Comparison of ENCODE assay signal across 8 cellular contexts in the genomic region with DNA sequence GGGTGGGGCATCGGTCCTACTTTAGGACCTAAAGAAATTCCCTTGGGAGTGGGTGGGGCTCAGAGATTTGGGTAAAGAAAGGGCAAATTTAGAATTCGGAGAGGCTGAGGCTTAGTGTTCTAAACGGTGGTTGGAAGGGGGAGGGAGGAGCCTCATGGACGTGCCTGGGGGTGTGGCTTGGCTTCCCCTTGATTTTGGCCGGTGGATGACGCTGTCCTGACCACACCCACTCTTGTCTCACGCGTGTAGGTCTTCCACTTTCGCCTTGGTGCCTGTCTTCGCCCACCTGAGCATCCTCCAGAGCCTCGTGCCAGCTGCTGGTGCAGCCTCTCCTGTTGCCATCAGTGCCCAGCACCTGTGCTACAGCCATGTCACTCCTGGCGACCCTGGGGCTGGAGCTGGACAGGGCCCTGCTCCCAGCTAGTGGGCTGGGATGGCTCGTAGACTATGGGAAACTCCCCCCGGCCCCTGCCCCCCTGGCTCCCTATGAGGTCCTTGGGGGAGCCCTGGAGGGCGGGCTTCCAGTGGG. TPM values are rescaled to one million over a fixed set of nuclear protein-coding genes. Genes with fewer than 3 reads are reported as not detected.
A peak's percentile ranks its signal among the peaks of the same experiment; 100 is the strongest.
DNase-seq lines count a peak whose midpoint lies in the region; ATAC-seq, FAIRE-seq and TF ChIP-seq lines count a peak whose summit lies in the region.

No MANE protein-coding gene starts in this region.

- intact Hi-C loops in K562 (cut with micrococcal nuclease): no loop called here

- H3K9me3 ChIP-seq in A549: no peaks in the 10 kb centered on the region
- H3K9me3 ChIP-seq in HUES6 (ENCODE audit: control insufficient read depth, insufficient read depth, low read depth, low read length): no peaks in the 10 kb centered on the region
- H3K9me3 ChIP-seq in K562 (replicated peaks; ENCODE audit: control insufficient read depth, insufficient read depth, low read depth, low read length): no peaks in the 10 kb centered on the region

- H3K79me2 ChIP-seq in K562 (ENCODE audit: control insufficient read depth, insufficient read depth, low read length): peaks cover 56% of the 10 kb centered on the region

- ATAC-seq in A549: no peak
- peak; percentile 45 for ATAC-seq in K562
- no peak for ATAC-seq in GM21576 (IDR thresholded peaks at IDR 0.05; ENCODE audit: unreplicated experiment)

- H3K4me1 ChIP-seq in A549 (peaks cover 16% of the 10 kb centered on the region), HUES6 (ENCODE audit: control insufficient read depth, insufficient read depth, low read length) (peaks cover 12% of the 10 kb centered on the region), K562 (replicated peaks in 1 of 2; ENCODE audit: control insufficient read depth in 2 of 2, insufficient read depth in 2 of 2, low read length in 2 of 2) (peaks cover 25 to 51% of the 10 kb centered on the region in 2 experiments)

- no peak for TF ChIP-seq EP300 in A549 (IDR thresholded peaks at IDR 0.05)
- TF ChIP-seq EP300 in K562 (IDR thresholded peaks at IDR 0.05; ENCODE audit: low read length): no peak

- CTCF ChIA-PET in A549 (lab: Yijun Ruan, JAX): interaction anchor here (1.0 to 1.3 kb wide), 3 partner anchors 8 to 205 kb away, joined by 3 to 6 read pairs (median 5); no protein-coding TSS in a partner anchor
- CTCF ChIA-PET in K562 (lab: Yijun Ruan, JAX; ENCODE audit: low intra/inter-chr PET ratio): no interaction called here

- TF ChIP-seq RAD21 in A549 (conservative IDR thresholded peaks at IDR 0.05 in 1 of 2, IDR thresholded peaks at IDR 0.05 in 1 of 2) (no peak), K562 (CRISPR knock-in tag; conservative IDR thresholded peaks at IDR 0.05 in 1 of 2, IDR thresholded peaks at IDR 0.05 in 1 of 2) (no peak)

- DNase-seq in A549 (ENCODE audit: low read depth in 1 of 2, low spot score in 1 of 2) (peak in 1 of 2 experiments; percentile 50), K562 (ENCODE audit: extremely low read depth in 1 of 4, low spot score in 3 of 4) (peak; percentile 78 to 87 (median 82)), lung microvascular endothelial cell (ENCODE audit: low read depth in 2 of 2) (peak; percentile 26 to 58), GM12891 (ENCODE audit: insufficient read length, low spot score) (no peak), cerebellar nuclear complex (lab: John Stamatoyannopoulos, UW) (no peak), DMS79 (lab: John Stamatoyannopoulos, UW) (no peak)

- H3K4me2 ChIP-seq in A549: peak overlapping the region; percentile 82
- peak overlapping the region; percentile 85 for H3K4me2 ChIP-seq in K562 (ENCODE audit: insufficient read depth, low read length)

- peak overlapping the region; percentile 92 for H2AFZ ChIP-seq in K562 (ENCODE audit: low read depth, low read length)

- H3K4me3 ChIP-seq in A549 (peak overlapping the region; percentile 70), HUES6 (ENCODE audit: low read depth, low read length) (peak overlapping the region; percentile 63), K562 (peak overlapping the region; percentile 55)

- WGBS in A549 (ENCODE audit: missing lambda C conversion rate): 70% methylated on average over 13 of the region's 15 CpGs
- 12% methylated on average over 14 of the region's 15 CpGs for WGBS in K562 (ENCODE audit: insufficient coverage, low coverage, missing lambda C conversion rate)

- no peak for FAIRE-seq in A549 (lab: Jason Lieb, UNC)
- FAIRE-seq in K562 (lab: Jason Lieb, UNC): peak; percentile 69
- FAIRE-seq in GM12891 (lab: Jason Lieb, UNC): no peak

- in situ Hi-C loops in K562 (cut with MboI): loop anchor here (10.0 kb wide), 1 partner anchor 164 kb away; no protein-coding TSS in a partner anchor

- H4K20me1 ChIP-seq in K562 (replicated peaks; ENCODE audit: control insufficient read depth, insufficient read depth, low read length): peaks cover 12% of the 10 kb centered on the region

- H3K27me3 ChIP-seq in HUES6 (ENCODE audit: control insufficient read depth, insufficient read depth, low read length) (no peaks in the 10 kb centered on the region), K562 (ENCODE audit: control insufficient read depth in 2 of 2, insufficient read depth in 2 of 2, low read length in 2 of 2) (no peaks in the 10 kb centered on the region)

- peak overlapping the region; percentile 9 for H3K9ac ChIP-seq in HUES6 (ENCODE audit: low read length)
- peak overlapping the region; percentile 72 to 91 for H3K9ac ChIP-seq in K562 (ENCODE audit: insufficient read depth in 1 of 2, low read depth in 2 of 2, low read length in 2 of 2)

- TF ChIP-seq POLR2A in A549 (IDR thresholded peaks at IDR 0.05; ENCODE audit: low read length) (no peak), K562 (conservative IDR thresholded peaks at IDR 0.05) (no peak), GM12891 (IDR thresholded peaks at IDR 0.05; ENCODE audit: low read depth, low read length) (no peak)

- peaks cover 5% of the 10 kb centered on the region for H3K9me1 ChIP-seq in K562 (ENCODE audit: control insufficient read depth, insufficient read depth, low read length)

- H3K36me3 ChIP-seq in HUES6 (ENCODE audit: control insufficient read depth, insufficient read depth, low read length) (peaks cover 21% of the 10 kb centered on the region), K562 (ENCODE audit: control insufficient read depth, insufficient read depth, low read length) (peaks cover 35% of the 10 kb centered on the region)

- no peak for TF ChIP-seq CTCF in A549 (IDR thresholded peaks at IDR 0.05)
- TF ChIP-seq CTCF in K562 (IDR thresholded peaks at IDR 0.05 in 2 of 3, conservative IDR thresholded peaks at IDR 0.05 in 1 of 3; ENCODE audit: insufficient read depth in 2 of 3, low read depth in 1 of 3, low read length in 3 of 3): no peak

- H3K27ac ChIP-seq in A549 (peak overlapping the region; percentile 95 to 96; a peak in 5 of 6 replicates), HUES6 (ENCODE audit: low read depth, low read length) (no peak overlapping the region), K562 (ENCODE audit: extremely low read depth, low read depth, low read length) (peak overlapping the region; percentile 92)

- BruUV-seq in K562 (replicated peaks; lab: Mats Ljungman, UMichigan): no TSS peak

- POLR2A ChIA-PET in A549 (lab: Yijun Ruan, JAX): interaction anchor here (0.6 to 2.6 kb wide), 16 partner anchors 12 to 399 kb away, joined by 3 to 30 read pairs (median 6); a partner anchor contains a TSS
- POLR2A ChIA-PET in K562 (lab: Yijun Ruan, JAX): interaction anchor here (0.6 to 6.4 kb wide), 11 partner anchors 16 to 213 kb away, joined by 3 to 105 read pairs (median 5); a partner anchor contains a TSS

RNA-seq across cellular contexts. Expression of a gene that starts 1.2 kb away (rescaled TPM):
- polyA plus RNA-seq in A549 (2011; rRNA removed): 21.4 and 28.9 TPM in 2 replicates
- polyA plus RNA-seq in A549 (2012; cell fraction: cytosol; rRNA removed): 41.0 and 51.0 TPM in 2 replicates
- 58.4 and 65.7 TPM in 2 replicates for polyA plus RNA-seq in A549 (2012; cell fraction: nucleus; rRNA removed)
- 83.9 to 88.5 TPM (median 85.9 TPM) in 3 replicates for polyA plus RNA-seq in A549 (2017; fragmentation: RNase III; extraction: RNeasy Plus Mini Kit Qiagen cat#74134 plus additional on column Dnase treatment)
- polyA minus RNA-seq in A549 (2011; rRNA and poly(A)+ RNA removed): 21.7 and 27.9 TPM in 2 replicates
- 61.1 and 124 TPM in 2 replicates for total RNA-seq in K562 (2011; cell fraction: chromatin; rRNA removed; ENCODE audit: low replicate concordance)
- total RNA-seq in K562 (2011; cell fraction: nucleolus; rRNA removed): 57.5 and 59.2 TPM in 2 replicates
- 77.8 and 90.7 TPM in 2 replicates for total RNA-seq in K562 (2011; cell fraction: nucleoplasm; rRNA removed)
- 78.5 and 101 TPM in 2 replicates for total RNA-seq in K562 (2014; rRNA removed)
- total RNA-seq in K562 (2014; rRNA removed; fragmentation: Illumina TruSeq; extraction: Trizol): 49.1 and 51.3 TPM in 2 replicates
- 68.0 and 70.2 TPM in 2 replicates for total RNA-seq in K562 (2015; rRNA removed; fragmentation: Illumina TruSeq; extraction: Trizol)
- 109 and 118 TPM in 2 replicates for total RNA-seq in K562 (2021)
- 20.8 and 27.4 TPM in 2 replicates for polyA plus RNA-seq in K562 (2011; rRNA removed)
- 24.2 and 45.3 TPM in 2 replicates for polyA plus RNA-seq in K562 (2011; cell fraction: cytosol; rRNA removed)
- polyA plus RNA-seq in K562 (2011; cell fraction: nucleus; rRNA removed): 21.8 and 35.3 TPM in 2 replicates
- 51.8 and 87.1 TPM in 2 replicates for polyA plus RNA-seq in K562 (2012)
- 89.2 and 102 TPM in 2 replicates for polyA plus RNA-seq in K562 (2014; fragmentation: Illumina TruSeq; extraction: Trizol)
- polyA plus RNA-seq in K562 (2014; fragmentation: Nextera tagmentation; extraction: Ambion mirVana): 10 to 100 TPM; 16.9 to 20.7 TPM
- 66.0 and 71.8 TPM in 2 replicates for polyA plus RNA-seq in K562 (2014; rRNA removed)
- 14.2 and 15.0 TPM in 2 replicates for polyA minus RNA-seq in K562 (2011; rRNA and poly(A)+ RNA removed)
- polyA minus RNA-seq in K562 (2011; cell fraction: cytosol; rRNA and poly(A)+ RNA removed): 25.2 and 30.2 TPM in 2 replicates
- 12.9 and 13.6 TPM in 2 replicates for polyA minus RNA-seq in K562 (2011; cell fraction: nucleus; rRNA and poly(A)+ RNA removed)
- total RNA-seq in lung microvascular endothelial cell: 14.4 and 18.1 TPM in 2 replicates
- polyA plus RNA-seq in GM12891 (2012; ENCODE audit: low read depth, missing spikeins): 57.2 TPM

RNA-seq across cellular contexts. Expression of a gene that starts 1.5 kb away (rescaled TPM):
- 7.8 and 12.9 TPM in 2 replicates for polyA plus RNA-seq in A549 (2011; rRNA removed)
- polyA plus RNA-seq in A549 (2012; cell fraction: cytosol; rRNA removed): 17.2 and 26.2 TPM in 2 replicates
- polyA plus RNA-seq in A549 (2012; cell fraction: nucleus; rRNA removed): 41.6 and 69.5 TPM in 2 replicates
- polyA plus RNA-seq in A549 (2017; fragmentation: RNase III; extraction: RNeasy Plus Mini Kit Qiagen cat#74134 plus additional on column Dnase treatment): 42.8 to 48.5 TPM (median 44.6 TPM) in 3 replicates
- polyA minus RNA-seq in A549 (2011; rRNA and poly(A)+ RNA removed): 2.1 and 4.2 TPM in 2 replicates
- 9.2 and 9.5 TPM in 2 replicates for total RNA-seq in K562 (2011; cell fraction: chromatin; rRNA removed; ENCODE audit: low replicate concordance)
- 5.7 and 9.2 TPM in 2 replicates for total RNA-seq in K562 (2011; cell fraction: nucleolus; rRNA removed)
- 10.9 and 12.4 TPM in 2 replicates for total RNA-seq in K562 (2011; cell fraction: nucleoplasm; rRNA removed)
- total RNA-seq in K562 (2014; rRNA removed): 20.5 and 21.7 TPM in 2 replicates
- total RNA-seq in K562 (2014; rRNA removed; fragmentation: Illumina TruSeq; extraction: Trizol): 10.8 and 11.1 TPM in 2 replicates
- total RNA-seq in K562 (2015; rRNA removed; fragmentation: Illumina TruSeq; extraction: Trizol): 11.1 and 13.0 TPM in 2 replicates
- 52.4 and 57.6 TPM in 2 replicates for total RNA-seq in K562 (2021)
- 3.0 and 5.9 TPM in 2 replicates for polyA plus RNA-seq in K562 (2011; rRNA removed)
- 4.5 and 8.9 TPM in 2 replicates for polyA plus RNA-seq in K562 (2011; cell fraction: cytosol; rRNA removed)
- 6.4 and 6.8 TPM in 2 replicates for polyA plus RNA-seq in K562 (2011; cell fraction: nucleus; rRNA removed)
- 38.4 and 739 TPM in 2 replicates for polyA plus RNA-seq in K562 (2012)
- 30.7 and 53.3 TPM in 2 replicates for polyA plus RNA-seq in K562 (2014; fragmentation: Illumina TruSeq; extraction: Trizol)
- polyA plus RNA-seq in K562 (2014; fragmentation: Nextera tagmentation; extraction: Ambion mirVana): 1 to 10 TPM; 3.8 to 5.2 TPM
- polyA plus RNA-seq in K562 (2014; rRNA removed): 39.6 and 42.8 TPM in 2 replicates
- 0.74 and 1.9 TPM in 2 replicates for polyA minus RNA-seq in K562 (2011; rRNA and poly(A)+ RNA removed)
- polyA minus RNA-seq in K562 (2011; cell fraction: cytosol; rRNA and poly(A)+ RNA removed): 2.4 and 4.5 TPM in 2 replicates
- 0.54 and 0.89 TPM in 2 replicates for polyA minus RNA-seq in K562 (2011; cell fraction: nucleus; rRNA and poly(A)+ RNA removed)
- total RNA-seq in lung microvascular endothelial cell: 2.4 and 3.4 TPM in 2 replicates
- polyA plus RNA-seq in GM12891 (2012; ENCODE audit: low read depth, missing spikeins): 41.3 TPM

RNA-seq across cellular contexts. Expression of a gene that starts 30.4 kb away (rescaled TPM):
- polyA plus RNA-seq in A549 (2011; rRNA removed) (not detected in 2 replicates), A549 (2017; fragmentation: RNase III; extraction: RNeasy Plus Mini Kit Qiagen cat#74134 plus additional on column Dnase treatment) (not detected in 3 replicates), K562 (2011; rRNA removed) (not detected in 2 replicates), K562 (2014; fragmentation: Illumina TruSeq; extraction: Trizol) (not detected in 2 replicates), K562 (2014; fragmentation: Nextera tagmentation; extraction: Ambion mirVana) (not detected), K562 (2014; rRNA removed) (not detected in 2 replicates)
- not detected in 2 replicates for polyA plus RNA-seq in A549 (2012; cell fraction: cytosol; rRNA removed)
- not detected in 2 replicates for polyA plus RNA-seq in A549 (2012; cell fraction: nucleus; rRNA removed)
- polyA minus RNA-seq in A549 (2011; rRNA and poly(A)+ RNA removed): not detected in 2 replicates
- not detected in 2 replicates for total RNA-seq in K562 (2011; cell fraction: chromatin; rRNA removed; ENCODE audit: low replicate concordance)
- total RNA-seq in K562 (2011; cell fraction: nucleolus; rRNA removed): not detected in 2 replicates
- not detected in 2 replicates for total RNA-seq in K562 (2011; cell fraction: nucleoplasm; rRNA removed)
- total RNA-seq in K562 (2014; rRNA removed) (not detected in 2 replicates), K562 (2014; rRNA removed; fragmentation: Illumina TruSeq; extraction: Trizol) (not detected in 2 replicates), K562 (2015; rRNA removed; fragmentation: Illumina TruSeq; extraction: Trizol) (not detected in 2 replicates), K562 (2021) (not detected in 2 replicates), lung microvascular endothelial cell (not detected in 2 replicates)
- not detected in 2 replicates for polyA plus RNA-seq in K562 (2011; cell fraction: cytosol; rRNA removed)
- polyA plus RNA-seq in K562 (2011; cell fraction: nucleus; rRNA removed): 0.04 TPM in 1 of 2 replicates, not detected in the other
- polyA plus RNA-seq in K562 (2012): not detected in 2 replicates
- polyA minus RNA-seq in K562 (2011; rRNA and poly(A)+ RNA removed): not detected in 2 replicates
- polyA minus RNA-seq in K562 (2011; cell fraction: cytosol; rRNA and poly(A)+ RNA removed): not detected in 2 replicates
- polyA minus RNA-seq in K562 (2011; cell fraction: nucleus; rRNA and poly(A)+ RNA removed): not detected in 2 replicates
- not detected for polyA plus RNA-seq in GM12891 (2012; ENCODE audit: low read depth, missing spikeins)

RNA-seq across cellular contexts. Expression of a gene that starts 33.9 kb away (rescaled TPM):
- polyA plus RNA-seq in A549 (2011; rRNA removed) (0.15 and 0.18 TPM in 2 replicates), A549 (2017; fragmentation: RNase III; extraction: RNeasy Plus Mini Kit Qiagen cat#74134 plus additional on column Dnase treatment) (0.62 to 0.88 TPM (median 0.87 TPM) in 3 replicates), K562 (2011; rRNA removed) (0.06 and 0.31 TPM in 2 replicates), K562 (2014; fragmentation: Illumina TruSeq; extraction: Trizol) (0.15 TPM in 1 of 2 replicates, not detected in the other), K562 (2014; fragmentation: Nextera tagmentation; extraction: Ambion mirVana) (under 1 TPM in 1 of 2 experiments, not detected in 1; 0.13 TPM), K562 (2014; rRNA removed) (0.09 and 0.44 TPM in 2 replicates)
- polyA plus RNA-seq in A549 (2012; cell fraction: cytosol; rRNA removed): 0.20 and 0.26 TPM in 2 replicates
- polyA plus RNA-seq in A549 (2012; cell fraction: nucleus; rRNA removed): 0.66 and 0.84 TPM in 2 replicates
- 0.70 TPM in 1 of 2 replicates, not detected in the other for polyA minus RNA-seq in A549 (2011; rRNA and poly(A)+ RNA removed)
- total RNA-seq in K562 (2011; cell fraction: chromatin; rRNA removed; ENCODE audit: low replicate concordance): 0.93 TPM in 1 of 2 replicates, not detected in the other
- total RNA-seq in K562 (2011; cell fraction: nucleolus; rRNA removed): 1.8 TPM in 2 replicates
- 0.37 and 0.46 TPM in 2 replicates for total RNA-seq in K562 (2011; cell fraction: nucleoplasm; rRNA removed)
- total RNA-seq in K562 (2014; rRNA removed) (0.90 and 0.95 TPM in 2 replicates), K562 (2014; rRNA removed; fragmentation: Illumina TruSeq; extraction: Trizol) (0.33 TPM in 1 of 2 replicates, not detected in the other), K562 (2015; rRNA removed; fragmentation: Illumina TruSeq; extraction: Trizol) (0.19 and 0.43 TPM in 2 replicates), K562 (2021) (0.55 and 0.76 TPM in 2 replicates), lung microvascular endothelial cell (0.40 and 1.7 TPM in 2 replicates)
- 0.04 and 0.36 TPM in 2 replicates for polyA plus RNA-seq in K562 (2011; cell fraction: cytosol; rRNA removed)
- polyA plus RNA-seq in K562 (2011; cell fraction: nucleus; rRNA removed): 0.24 and 0.27 TPM in 2 replicates
- 0.50 and 0.56 TPM in 2 replicates for polyA plus RNA-seq in K562 (2012)
- 0.11 TPM in 1 of 2 replicates, not detected in the other for polyA minus RNA-seq in K562 (2011; rRNA and poly(A)+ RNA removed)
- polyA minus RNA-seq in K562 (2011; cell fraction: cytosol; rRNA and poly(A)+ RNA removed): 0.67 and 0.73 TPM in 2 replicates
- 0.67 and 0.81 TPM in 2 replicates for polyA minus RNA-seq in K562 (2011; cell fraction: nucleus; rRNA and poly(A)+ RNA removed)
- 30.1 TPM for polyA plus RNA-seq in GM12891 (2012; ENCODE audit: low read depth, missing spikeins)

RNA-seq across cellular contexts. Expression of a gene that starts 53.0 kb away (rescaled TPM):
- 12.3 and 18.0 TPM in 2 replicates for polyA plus RNA-seq in A549 (2011; rRNA removed)
- polyA plus RNA-seq in A549 (2012; cell fraction: cytosol; rRNA removed): 26.5 and 33.3 TPM in 2 replicates
- 65.2 and 76.6 TPM in 2 replicates for polyA plus RNA-seq in A549 (2012; cell fraction: nucleus; rRNA removed)
- polyA plus RNA-seq in A549 (2017; fragmentation: RNase III; extraction: RNeasy Plus Mini Kit Qiagen cat#74134 plus additional on column Dnase treatment): 26.6 to 44.8 TPM (median 41.5 TPM) in 3 replicates
- 14.3 and 18.0 TPM in 2 replicates for polyA minus RNA-seq in A549 (2011; rRNA and poly(A)+ RNA removed)
- 34.8 and 78.7 TPM in 2 replicates for total RNA-seq in K562 (2011; cell fraction: chromatin; rRNA removed; ENCODE audit: low replicate concordance)
- 40.9 and 43.4 TPM in 2 replicates for total RNA-seq in K562 (2011; cell fraction: nucleolus; rRNA removed)
- total RNA-seq in K562 (2011; cell fraction: nucleoplasm; rRNA removed): 33.2 and 34.5 TPM in 2 replicates
- 3.8 and 6.8 TPM in 2 replicates for total RNA-seq in K562 (2014; rRNA removed)
- 2.6 and 3.2 TPM in 2 replicates for total RNA-seq in K562 (2014; rRNA removed; fragmentation: Illumina TruSeq; extraction: Trizol)
- total RNA-seq in K562 (2015; rRNA removed; fragmentation: Illumina TruSeq; extraction: Trizol): 2.4 and 3.5 TPM in 2 replicates
- total RNA-seq in K562 (2021): 14.2 and 16.0 TPM in 2 replicates
- polyA plus RNA-seq in K562 (2011; rRNA removed): 7.4 and 10.5 TPM in 2 replicates
- polyA plus RNA-seq in K562 (2011; cell fraction: cytosol; rRNA removed): 8.7 and 14.7 TPM in 2 replicates
- polyA plus RNA-seq in K562 (2011; cell fraction: nucleus; rRNA removed): 33.2 and 48.4 TPM in 2 replicates
- polyA plus RNA-seq in K562 (2012): 15.8 and 16.9 TPM in 2 replicates
- 8.7 and 11.7 TPM in 2 replicates for polyA plus RNA-seq in K562 (2014; fragmentation: Illumina TruSeq; extraction: Trizol)
- under 1 TPM; 0.42 to 0.46 TPM for polyA plus RNA-seq in K562 (2014; fragmentation: Nextera tagmentation; extraction: Ambion mirVana)
- 14.7 and 18.2 TPM in 2 replicates for polyA plus RNA-seq in K562 (2014; rRNA removed)
- 5.7 and 7.2 TPM in 2 replicates for polyA minus RNA-seq in K562 (2011; rRNA and poly(A)+ RNA removed)
- 9.1 and 9.2 TPM in 2 replicates for polyA minus RNA-seq in K562 (2011; cell fraction: cytosol; rRNA and poly(A)+ RNA removed)
- 12.3 and 15.3 TPM in 2 replicates for polyA minus RNA-seq in K562 (2011; cell fraction: nucleus; rRNA and poly(A)+ RNA removed)
- total RNA-seq in lung microvascular endothelial cell: 6.1 and 8.3 TPM in 2 replicates
- 29.6 TPM for polyA plus RNA-seq in GM12891 (2012; ENCODE audit: low read depth, missing spikeins)

Comparison
In these comparisons a context has a peak if more than half of its experiments do, and no peak if none do; other contexts are left out.
1. DNase-seq: peak in K562 (4 of 4) and lung microvascular endothelial cell (2 of 2); none in GM12891 (single experiment), cerebellar nuclear complex (0 of 2) and DMS79 (single experiment).
2. Peak in every context shown above with its lines, with median percentiles within 50 percentile points of each other: H3K4me3 ChIP-seq.